Comparison of ENCODE assay signal across 19 cellular contexts in the genomic region with DNA sequence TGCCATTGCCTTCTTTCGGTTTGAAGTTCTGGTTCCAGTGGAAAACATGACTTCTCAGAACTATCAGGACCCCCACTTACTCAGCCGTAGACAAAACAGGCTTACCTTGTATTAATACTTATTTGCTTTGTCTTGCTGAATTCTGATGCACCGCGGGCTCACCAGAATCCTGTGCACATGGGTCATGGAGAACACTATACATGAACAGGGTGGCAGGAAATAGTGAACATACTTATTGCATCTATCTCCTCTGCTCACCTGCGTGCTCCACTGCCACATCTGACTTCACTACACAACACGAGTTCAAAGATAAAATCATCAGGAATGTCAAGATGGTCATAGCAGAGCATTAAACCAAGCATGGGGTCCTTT. TPM values are rescaled to one million over a fixed set of nuclear protein-coding genes. Genes with fewer than 3 reads are reported as not detected.
A peak's percentile ranks its signal among the peaks of the same experiment; 100 is the strongest.
DNase-seq lines count a peak whose midpoint lies in the region; ATAC-seq and TF ChIP-seq lines count a peak whose summit lies in the region.
"Had no signal": no experiment of that assay in that cellular context is flagged by ENCODE, and none has a peak within 500 bp of the region (broad histone marks: within the 10 kb centered on the region; RNA-seq: fewer than 3 reads in every experiment).

No MANE protein-coding gene starts in this region.

- no peaks in the 10 kb centered on the region for H3K36me3 Mint-ChIP-seq in activated naive CD4-positive, alpha-beta T cell treated with anti-CD3 and anti-CD28 coated beads for 36 hours (ENCODE audit: low read depth)
- no peaks in the 10 kb centered on the region for H3K36me3 Mint-ChIP-seq in IgD-negative memory B cell
- H3K36me3 Mint-ChIP-seq in activated T-helper 2 cell treated with anti-CD3 and anti-CD28 coated beads, Interferon-gamma antibody, Interleukin-2, Interleukin-4, amounts not matched to agents 10 μg/mL and 5 μg/mL and 100 μg/mL, durations not matched to agents 14 hours and 24 hours and 36 hours (ENCODE audit: low read depth) = no peaks in the 10 kb centered on the region
- H3K36me3 Mint-ChIP-seq in naive thymus-derived CD4-positive, alpha-beta T cell = no peaks in the 10 kb centered on the region

- H3K4me1 ChIP-seq in naive thymus-derived CD4-positive, alpha-beta T cell (ENCODE audit: control insufficient read depth in 2 of 2, insufficient read depth in 2 of 2, low read length in 2 of 2) = peaks cover 0 to 9% of the 10 kb centered on the region in 2 donors
- H3K4me1 ChIP-seq in ascending aorta = no peaks in the 10 kb centered on the region

- H3K27ac ChIP-seq in naive thymus-derived CD4-positive, alpha-beta T cell (ENCODE audit: low read depth, low read length) = peak overlapping the region; percentile 51
- H3K27ac ChIP-seq in ascending aorta = no peak overlapping the region
- H3K27ac ChIP-seq: body of pancreas, gastroesophageal sphincter, thoracic aorta had no signal

- POLR2A ChIA-PET in naive thymus-derived CD4-positive, alpha-beta T cell (lab: Charles Lee) = interaction anchor here (1.7 kb wide), 1 partner anchor 12 kb away, joined by 6 read pairs; no protein-coding TSS in a partner anchor

- no peaks in the 10 kb centered on the region for H3K27me3 ChIP-seq in naive thymus-derived CD4-positive, alpha-beta T cell (ENCODE audit: control insufficient read depth in 2 of 2, insufficient read depth in 2 of 2, low read length in 2 of 2)
- H3K27me3 ChIP-seq in ascending aorta = no peaks in the 10 kb centered on the region
- H3K27me3 ChIP-seq: body of pancreas, gastroesophageal sphincter had no signal

- peaks cover 4% of the 10 kb centered on the region for H3K27me3 Mint-ChIP-seq in activated naive CD4-positive, alpha-beta T cell treated with anti-CD3 and anti-CD28 coated beads for 36 hours (ENCODE audit: low read depth)
- H3K27me3 Mint-ChIP-seq in IgD-negative memory B cell = no peaks in the 10 kb centered on the region
- no peaks in the 10 kb centered on the region for H3K27me3 Mint-ChIP-seq in activated T-helper 2 cell treated with anti-CD3 and anti-CD28 coated beads, Interferon-gamma antibody, Interleukin-2, Interleukin-4, amounts not matched to agents 10 μg/mL and 5 μg/mL and 100 μg/mL, durations not matched to agents 14 hours and 24 hours and 36 hours (ENCODE audit: low read depth)
- no peaks in the 10 kb centered on the region for H3K27me3 Mint-ChIP-seq in naive thymus-derived CD4-positive, alpha-beta T cell

- H3K4me3 ChIP-seq in naive thymus-derived CD4-positive, alpha-beta T cell (ENCODE audit: low read length) = no peak overlapping the region
- no peak overlapping the region for H3K4me3 ChIP-seq in ascending aorta
- H3K4me3 ChIP-seq: body of pancreas, gastroesophageal sphincter, thoracic aorta had no signal

- no peak overlapping the region for H3K4me3 Mint-ChIP-seq in activated naive CD4-positive, alpha-beta T cell treated with anti-CD3 and anti-CD28 coated beads for 36 hours
- peak overlapping the region in 2 of 4 donors; percentile 65 to 89 for H3K4me3 Mint-ChIP-seq in IgD-negative memory B cell
- H3K4me3 Mint-ChIP-seq in activated T-helper 2 cell treated with anti-CD3 and anti-CD28 coated beads, Interferon-gamma antibody, Interleukin-2, Interleukin-4, amounts not matched to agents 10 μg/mL and 5 μg/mL and 100 μg/mL, durations not matched to agents 14 hours and 24 hours and 36 hours (ENCODE audit: low read depth) = no peak overlapping the region
- H3K4me3 Mint-ChIP-seq in naive thymus-derived CD4-positive, alpha-beta T cell = peak overlapping the region in 9 of 10 donors; percentile 22 to 73 (median 59)

- peak; percentile 18 for DNase-seq in activated naive CD4-positive, alpha-beta T cell treated with anti-CD3 and anti-CD28 coated beads for 36 hours
- no peak for DNase-seq in activated naive CD4-positive, alpha-beta T cell treated with Interleukin-2 at 50 U/mL for 16 hours
- DNase-seq in activated T-helper 2 cell treated with anti-CD3 and anti-CD28 coated beads, Interferon-gamma antibody, Interleukin-2, Interleukin-4, amounts not matched to agents 10 μg/mL and 5 μg/mL and 100 μg/mL, durations not matched to agents 14 hours and 24 hours and 36 hours (ENCODE audit: low spot score) = no peak
- DNase-seq in naive thymus-derived CD4-positive, alpha-beta T cell = peak in 4 of 9 donors; percentile 13 to 30 (median 22)
- DNase-seq in ascending aorta (ENCODE audit: low spot score in 2 of 2) = no peak
- DNase-seq: activated CD4-positive, CD25-positive, alpha-beta regulatory T cell; activated effector memory CD4-positive, alpha-beta T cell treated with Interleukin-2 at 50 U/mL for 16 hours; AML-193; body of pancreas; cortex of kidney; GOT3; NCI-H1930; stimulated activated CD4-positive, alpha-beta T cell treated with anti-CD3 and anti-CD28 coated beads, Interleukin-2, amount 100 ng/mL, for 48 hours had no signal

- intact Hi-C loops in activated naive CD4-positive, alpha-beta T cell treated with anti-CD3 and anti-CD28 coated beads for 36 hours (cut with micrococcal nuclease) = loop anchor here (1.0 to 5.0 kb wide), 4 partner anchors 170 to 272 kb away; no protein-coding TSS in a partner anchor
- intact Hi-C loops in activated T-helper 2 cell treated with anti-CD3 and anti-CD28 coated beads, Interferon-gamma antibody, Interleukin-2, Interleukin-4, amounts not matched to agents 10 μg/mL and 5 μg/mL and 100 μg/mL, durations not matched to agents 14 hours and 24 hours and 36 hours (cut with micrococcal nuclease) = loop anchor here (5.0 kb wide), 2 partner anchors 36 to 549 kb away; a partner anchor contains a TSS
- intact Hi-C loops in naive thymus-derived CD4-positive, alpha-beta T cell (cut with micrococcal nuclease) = loop anchor here in 1 of 2 donors (1.0 to 5.0 kb wide), 2 partner anchors 26 to 36 kb away; a partner anchor contains a TSS
- intact Hi-C loops in ascending aorta (cut with DNase I) = no loop called here

- H3K27ac Mint-ChIP-seq in activated naive CD4-positive, alpha-beta T cell treated with anti-CD3 and anti-CD28 coated beads for 36 hours = no peak overlapping the region
- H3K27ac Mint-ChIP-seq in IgD-negative memory B cell = peak overlapping the region in 2 of 3 donors; percentile 12 to 81
- peak overlapping the region; percentile 83 for H3K27ac Mint-ChIP-seq in activated T-helper 2 cell treated with anti-CD3 and anti-CD28 coated beads, Interferon-gamma antibody, Interleukin-2, Interleukin-4, amounts not matched to agents 10 μg/mL and 5 μg/mL and 100 μg/mL, durations not matched to agents 14 hours and 24 hours and 36 hours
- peak overlapping the region; percentile 41 to 86 (median 82) for H3K27ac Mint-ChIP-seq in naive thymus-derived CD4-positive, alpha-beta T cell

- CTCF ChIA-PET in activated naive CD4-positive, alpha-beta T cell treated with anti-CD3 and anti-CD28 coated beads for 36 hours (lab: Charles Lee) = interaction anchor here (0.6 kb wide), 2 partner anchors 66 to 130 kb away, joined by 3 read pairs; no protein-coding TSS in a partner anchor
- CTCF ChIA-PET in naive thymus-derived CD4-positive, alpha-beta T cell (lab: Charles Lee) = interaction anchor here (0.7 to 1.7 kb wide), 2 partner anchors 16 to 219 kb away, joined by 3 to 4 read pairs; no protein-coding TSS in a partner anchor

- no peaks in the 10 kb centered on the region for H3K9me3 ChIP-seq in naive thymus-derived CD4-positive, alpha-beta T cell (ENCODE audit: control insufficient read depth in 2 of 3, low read length in 3 of 3)
- no peaks in the 10 kb centered on the region for H3K9me3 ChIP-seq in ascending aorta
- H3K9me3 ChIP-seq: body of pancreas, gastroesophageal sphincter, thoracic aorta had no signal

- no peaks in the 10 kb centered on the region for H3K36me3 ChIP-seq in naive thymus-derived CD4-positive, alpha-beta T cell (ENCODE audit: control insufficient read depth in 2 of 3, insufficient read depth in 3 of 3, low read length in 3 of 3)
- H3K36me3 ChIP-seq in ascending aorta = no peaks in the 10 kb centered on the region
- H3K36me3 ChIP-seq: gastroesophageal sphincter, thoracic aorta had no signal

- no peaks in the 10 kb centered on the region for H3K9me3 Mint-ChIP-seq in activated naive CD4-positive, alpha-beta T cell treated with anti-CD3 and anti-CD28 coated beads for 36 hours
- no peaks in the 10 kb centered on the region for H3K9me3 Mint-ChIP-seq in IgD-negative memory B cell
- no peaks in the 10 kb centered on the region for H3K9me3 Mint-ChIP-seq in activated T-helper 2 cell treated with anti-CD3 and anti-CD28 coated beads, Interferon-gamma antibody, Interleukin-2, Interleukin-4, amounts not matched to agents 10 μg/mL and 5 μg/mL and 100 μg/mL, durations not matched to agents 14 hours and 24 hours and 36 hours
- H3K9me3 Mint-ChIP-seq in naive thymus-derived CD4-positive, alpha-beta T cell = no peaks in the 10 kb centered on the region

- no peak for TF ChIP-seq CTCF in ascending aorta (IDR thresholded peaks at IDR 0.05)

- ATAC-seq in naive thymus-derived CD4-positive, alpha-beta T cell = peak; percentile 34
- ATAC-seq in GM19463 (IDR thresholded peaks at IDR 0.05; ENCODE audit: unreplicated experiment) (no peak), GM19023 (IDR thresholded peaks at IDR 0.05; ENCODE audit: unreplicated experiment) (no peak)
- ATAC-seq: body of pancreas, gastroesophageal sphincter, Right ventricle myocardium inferior had no signal

- peaks cover 61% of the 10 kb centered on the region for H3K4me1 Mint-ChIP-seq in activated naive CD4-positive, alpha-beta T cell treated with anti-CD3 and anti-CD28 coated beads for 36 hours (ENCODE audit: low read depth)
- peaks cover 35 to 37% (median 35%) of the 10 kb centered on the region in 3 donors for H3K4me1 Mint-ChIP-seq in IgD-negative memory B cell
- H3K4me1 Mint-ChIP-seq in activated T-helper 2 cell treated with anti-CD3 and anti-CD28 coated beads, Interferon-gamma antibody, Interleukin-2, Interleukin-4, amounts not matched to agents 10 μg/mL and 5 μg/mL and 100 μg/mL, durations not matched to agents 14 hours and 24 hours and 36 hours (ENCODE audit: low read depth) = peaks cover 79% of the 10 kb centered on the region
- peaks cover 7 to 68% (median 16%) of the 10 kb centered on the region in 7 donors for H3K4me1 Mint-ChIP-seq in naive thymus-derived CD4-positive, alpha-beta T cell

RNA-seq across cellular contexts. Expression of a gene that starts 10.7 kb away (rescaled TPM):
- 10 to 100 TPM; 16.7 to 17.2 TPM for total RNA-seq in activated naive CD4-positive, alpha-beta T cell treated with anti-CD3 and anti-CD28 coated beads for 36 hours
- polyA plus RNA-seq in IgD-negative memory B cell = 5.8 TPM
- total RNA-seq in activated T-helper 2 cell treated with anti-CD3 and anti-CD28 coated beads, Interferon-gamma antibody, Interleukin-2, Interleukin-4, amounts not matched to agents 10 μg/mL and 5 μg/mL and 100 μg/mL, durations not matched to agents 14 hours and 24 hours and 36 hours = 55.8 and 58.7 TPM in 2 replicates
- 10 to 100 TPM; 19.2 to 44.1 (median 25.3) TPM for total RNA-seq in naive thymus-derived CD4-positive, alpha-beta T cell
- polyA plus RNA-seq in naive thymus-derived CD4-positive, alpha-beta T cell = 1 to 10 TPM; 5.1 to 6.0 TPM
- 32.1 TPM for total RNA-seq in ascending aorta

RNA-seq across cellular contexts. Expression of a gene that starts 36.7 kb away (rescaled TPM):
- total RNA-seq in activated naive CD4-positive, alpha-beta T cell treated with anti-CD3 and anti-CD28 coated beads for 36 hours = 10 to 100 TPM; 21.0 to 23.8 TPM
- polyA plus RNA-seq in IgD-negative memory B cell = 13.4 TPM
- total RNA-seq in activated T-helper 2 cell treated with anti-CD3 and anti-CD28 coated beads, Interferon-gamma antibody, Interleukin-2, Interleukin-4, amounts not matched to agents 10 μg/mL and 5 μg/mL and 100 μg/mL, durations not matched to agents 14 hours and 24 hours and 36 hours = 38.2 TPM in 2 replicates
- 10 to 100 TPM in 3 of 5 experiments, 1 to 10 TPM in 2; 9.2 to 30.1 (median 19.3) TPM for total RNA-seq in naive thymus-derived CD4-positive, alpha-beta T cell
- polyA plus RNA-seq in naive thymus-derived CD4-positive, alpha-beta T cell = 10 to 100 TPM; 16.5 to 33.2 TPM
- total RNA-seq in ascending aorta = 1.8 TPM

Comparison
In these comparisons a context has a peak if more than half of its experiments do, and no peak if none do; other contexts are left out.
1. H3K4me3 Mint-ChIP-seq: peak in naive thymus-derived CD4-positive, alpha-beta T cell (9 of 10); none in activated naive CD4-positive, alpha-beta T cell treated with anti-CD3 and anti-CD28 coated beads for 36 hours (single experiment) and activated T-helper 2 cell treated with anti-CD3 and anti-CD28 coated beads, Interferon-gamma antibody, Interleukin-2, Interleukin-4, amounts not matched to agents 10 μg/mL and 5 μg/mL and 100 μg/mL, durations not matched to agents 14 hours and 24 hours and 36 hours (single experiment).